ENCODE assay signal across 1 cellular context in the genomic region with DNA sequence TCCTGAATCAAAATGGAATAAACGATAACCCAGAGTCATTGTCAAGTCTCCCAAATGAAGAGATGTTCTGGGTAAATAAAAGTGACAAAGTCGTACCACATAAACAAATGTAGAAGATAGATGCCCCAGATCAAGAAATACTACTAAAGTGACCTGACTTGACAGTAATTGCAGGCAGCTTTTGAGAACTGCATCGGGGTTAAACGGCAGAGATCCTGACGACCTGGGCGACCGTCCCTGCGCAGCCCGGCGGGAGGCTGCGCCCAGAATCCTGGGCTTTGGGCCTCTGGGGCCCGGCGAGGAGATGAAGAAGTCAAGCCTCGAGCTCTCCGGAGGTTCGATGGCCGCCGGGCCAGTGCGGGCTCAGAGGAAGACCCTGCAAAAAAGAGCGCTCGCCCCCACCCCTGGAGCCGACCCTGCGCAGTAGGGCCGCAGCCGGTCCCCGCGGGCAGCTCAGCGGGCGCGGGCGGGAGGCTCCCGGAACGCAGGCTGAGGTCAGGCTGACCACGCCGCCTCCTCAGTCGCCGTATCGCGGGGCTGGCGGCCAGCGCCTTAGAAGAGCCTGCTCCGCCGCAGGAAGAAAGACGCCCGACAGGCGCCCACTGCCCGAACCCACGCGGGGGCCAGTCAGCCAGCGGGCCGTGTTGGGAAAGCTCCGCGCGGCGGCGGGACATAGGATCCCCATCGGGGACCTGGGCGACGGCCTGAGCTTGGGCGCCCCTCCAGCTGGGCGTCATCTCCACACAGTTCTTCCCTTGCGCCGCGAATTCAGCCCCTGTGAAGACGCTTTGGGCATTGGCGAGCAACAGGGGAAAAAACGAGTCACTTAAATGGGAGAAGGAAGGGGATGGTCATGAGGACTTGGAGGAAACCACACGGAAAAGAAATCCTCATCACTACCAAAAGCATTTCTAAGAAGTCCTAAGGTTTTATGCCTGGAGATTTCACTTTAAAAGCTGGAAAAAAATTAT.
TF ChIP-seq lines count a peak whose summit lies in the region.

No MANE protein-coding gene starts in this region.

TF ChIP-seq in liver, 16 proteins besides CTCF, POLR2A, EP300 and RAD21 (continued from another document):
- TF ChIP-seq GABPA (IDR thresholded peaks at IDR 0.05 in 1 of 2, conservative IDR thresholded peaks at IDR 0.05 in 1 of 2), result no peak
- TF ChIP-seq SP1 (IDR thresholded peaks at IDR 0.05), result no peak
- no peak for TF ChIP-seq RXRA (IDR thresholded peaks at IDR 0.05)
